16 cellular contexts compared by ENCODE assay signal in genomic region chr11:130516868-130517505, GRCh38.
A peak's percentile ranks its signal among the peaks of the same experiment; 100 is the strongest.
DNase-seq lines count a peak whose midpoint lies in the region; ATAC-seq, FAIRE-seq and TF ChIP-seq lines count a peak whose summit lies in the region.
"Had no signal": no experiment of that assay in that cellular context is flagged by ENCODE, and none has a peak within 500 bp of the region (broad histone marks: within the 10 kb centered on the region; RNA-seq: fewer than 3 reads in every experiment).

No MANE protein-coding gene starts in this region.

- no peak overlapping the region for H4K5ac ChIP-seq in H9 (ENCODE audit: insufficient read length, low read depth, low read length)
- no peak overlapping the region for H4K5ac ChIP-seq in H1 (ENCODE audit: insufficient read length, low read depth, low read length)

- H3K9ac ChIP-seq in H9 (ENCODE audit: extremely low read depth, insufficient read length, low read length) (no peak overlapping the region), H1 (replicated peaks in 1 of 4; ENCODE audit: extremely low read depth in 1 of 4, low read depth in 3 of 4, low read length in 3 of 4) (no peak overlapping the region; a peak in 1 of 7 replicates)

- peak; percentile 55 for FAIRE-seq in H1 (lab: Jason Lieb, UNC)
- FAIRE-seq: G401.6, GM12892 had no signal

- no peak overlapping the region for H3K56ac ChIP-seq in H9 (ENCODE audit: insufficient read length, low read depth, low read length)
- H3K56ac ChIP-seq in H1 (replicated peaks; ENCODE audit: insufficient read length, low read depth, low read length): no peak overlapping the region

- no peak overlapping the region for H3K4me3 ChIP-seq in H1 (ENCODE audit: extremely low read depth in 1 of 4, insufficient read depth in 2 of 4, low read depth in 3 of 4, low read length in 4 of 4)
- H3K4me3 ChIP-seq in dorsolateral prefrontal cortex: no peak overlapping the region
- H3K4me3 ChIP-seq in gastroesophageal sphincter: no peak overlapping the region
- H3K4me3 ChIP-seq: HAP-1 had no signal

- TF ChIP-seq POLR2A in H1 (IDR thresholded peaks at IDR 0.05; ENCODE audit: control extremely low read depth in 1 of 2, low read depth in 2 of 2, low read length in 2 of 2): no peak
- no peak for TF ChIP-seq POLR2A in erythroblast (IDR thresholded peaks at IDR 0.05; ENCODE audit: low read length)
- no peak for TF ChIP-seq POLR2A in gastroesophageal sphincter (IDR thresholded peaks at IDR 0.05)

- TF ChIP-seq RAD21 in H1 (IDR thresholded peaks at IDR 0.05 in 1 of 2, conservative IDR thresholded peaks at IDR 0.05 in 1 of 2; ENCODE audit: low read depth in 2 of 2, low read length in 2 of 2): no peak

- no peak overlapping the region for H3K4me3 Mint-ChIP-seq in H9
- H3K4me3 Mint-ChIP-seq: CD4-positive, CD25-positive, alpha-beta regulatory T cell; CD8-positive, alpha-beta T cell; HFFc6 had no signal

- H3K4me1 ChIP-seq in H9 (ENCODE audit: insufficient read depth, low read length) (peaks cover 6% of the 10 kb centered on the region; the same call in 1 of the 2 replicates), H1 (replicated peaks in 1 of 4; ENCODE audit: control insufficient read depth in 3 of 4, insufficient read depth in 4 of 4, low read length in 3 of 4) (peaks cover 6 to 11% (median 8%) of the 10 kb centered on the region in 4 experiments), gastroesophageal sphincter (peaks cover 0 to 32% (median 5%) of the 10 kb centered on the region in 3 donors)
- H3K4me1 ChIP-seq: HAP-1 had no signal

- no peaks in the 10 kb centered on the region; a peak in 1 of 7 replicates for H3K36me3 Mint-ChIP-seq in H9 (ENCODE audit: insufficient read depth in 1 of 3, low read depth in 3 of 3)
- H3K36me3 Mint-ChIP-seq: CD4-positive, CD25-positive, alpha-beta regulatory T cell; CD8-positive, alpha-beta T cell had no signal

- DNase-seq in H9: no peak
- DNase-seq in H1 (ENCODE audit: low read depth in 1 of 2, low spot score in 2 of 2): peak in 1 of 2 experiments; percentile 24
- peak; percentile 0 for DNase-seq in mucosa of gallbladder (ENCODE audit: low spot score)
- DNase-seq in erythroblast (lab: John Stamatoyannopoulos, UW): no peak
- no peak for DNase-seq in dorsolateral prefrontal cortex
- DNase-seq: Caco-2; CD4-positive, CD25-positive, alpha-beta regulatory T cell; CD8-positive, alpha-beta T cell; DMS153; DND-41; HFFc6 had no signal

- H3K4ac ChIP-seq in H9 (ENCODE audit: low read depth, low read length) (no peak overlapping the region), H1 (replicated peaks; ENCODE audit: insufficient read length, low read depth, low read length) (no peak overlapping the region)

- H3K9me3 ChIP-seq in H9 (ENCODE audit: control insufficient read depth, low read depth, low read length) (no peaks in the 10 kb centered on the region), H1 (ENCODE audit: insufficient read depth in 2 of 2, low read depth in 1 of 2, low read length in 1 of 2) (no peaks in the 10 kb centered on the region), gastroesophageal sphincter (no peaks in the 10 kb centered on the region)
- H3K9me3 ChIP-seq: Caco-2, HAP-1 had no signal

- H2AFZ ChIP-seq in H9 (ENCODE audit: low read length) (no peak overlapping the region), H1 (ENCODE audit: low read length) (no peak overlapping the region)

- H2BK15ac ChIP-seq in H9 (ENCODE audit: low read depth, low read length) (no peak overlapping the region), H1 (ENCODE audit: low read length) (no peak overlapping the region)

- H3K27me3 ChIP-seq in H9 (ENCODE audit: insufficient read depth, low read length) (no peaks in the 10 kb centered on the region), H1 (replicated peaks in 1 of 4; ENCODE audit: control insufficient read depth in 3 of 4, extremely low read depth in 1 of 4, insufficient read depth in 3 of 4, low read length in 3 of 4) (no peaks in the 10 kb centered on the region; a peak in 1 of 7 replicates), dorsolateral prefrontal cortex (peaks cover 0 to 7% (median 0%) of the 10 kb centered on the region in 45 donors), gastroesophageal sphincter (no peaks in the 10 kb centered on the region)

- peaks cover 12 to 22% of the 10 kb centered on the region in 2 experiments for H3K4me1 Mint-ChIP-seq in H9
- H3K4me1 Mint-ChIP-seq: CD4-positive, CD25-positive, alpha-beta regulatory T cell had no signal

- H3K23me2 ChIP-seq in H9 (ENCODE audit: insufficient read length, low read depth, low read length, poor library complexity, severe bottlenecking): no peaks in the 10 kb centered on the region
- H3K23me2 ChIP-seq in H1 (ENCODE audit: low read depth, low read length): no peaks in the 10 kb centered on the region; the same call in 1 of the 2 replicates

- intact Hi-C loops in dorsolateral prefrontal cortex (cut with DNase I): no loop called here

- no peaks in the 10 kb centered on the region for H3K9me3 Mint-ChIP-seq in H9
- H3K9me3 Mint-ChIP-seq: CD8-positive, alpha-beta T cell; HFFc6 had no signal

- H2BK120ac ChIP-seq in H9 (ENCODE audit: low read depth, low read length, poor library complexity, severe bottlenecking) (no peak overlapping the region), H1 (replicated peaks; ENCODE audit: low read depth, low read length) (no peak overlapping the region)

- POLR2A ChIA-PET in H1 (lab: Charles Lee; ENCODE audit: partially characterized antibody): no interaction called here

- no peak overlapping the region for H3K18ac ChIP-seq in H9 (ENCODE audit: insufficient read length, low read depth, low read length)
- H3K18ac ChIP-seq in H1 (ENCODE audit: extremely low read depth, low read length): no peak overlapping the region

- H4K8ac ChIP-seq in H9 (replicated peaks; ENCODE audit: insufficient read length, low read depth, low read length): no peak overlapping the region
- no peak overlapping the region for H4K8ac ChIP-seq in H1 (ENCODE audit: extremely low read depth, insufficient read depth, low read length)

- H2AK5ac ChIP-seq in H9 (ENCODE audit: insufficient read length, low read length): no peak overlapping the region
- no peak overlapping the region for H2AK5ac ChIP-seq in H1 (ENCODE audit: low read depth, low read length)

- H3K27me3 Mint-ChIP-seq in H9 (ENCODE audit: low read depth): peaks cover 8% of the 10 kb centered on the region
- H3K27me3 Mint-ChIP-seq: CD4-positive, CD25-positive, alpha-beta regulatory T cell had no signal

- H4K20me1 ChIP-seq in H9 (ENCODE audit: control insufficient read depth, insufficient read depth, insufficient read length) (no peaks in the 10 kb centered on the region), H1 (replicated peaks in 1 of 2; ENCODE audit: control insufficient read depth in 1 of 2, insufficient read depth in 2 of 2, low read length in 2 of 2) (no peaks in the 10 kb centered on the region)

- CTCF ChIA-PET in H1 (lab: Charles Lee; ENCODE audit: partially characterized antibody): interaction anchor here (0.7 to 2.2 kb wide), 4 partner anchors 11 to 304 kb away, joined by 3 to 10 read pairs (median 3); no protein-coding TSS in a partner anchor

- no peak overlapping the region for H3K4me2 ChIP-seq in H9 (ENCODE audit: insufficient read depth, insufficient read length, low read length)
- H3K4me2 ChIP-seq in H1 (ENCODE audit: insufficient read depth in 1 of 2, low read depth in 2 of 2, low read length in 2 of 2): peak overlapping the region; percentile 15 to 16; a peak in 2 of 4 replicates

- H2BK20ac ChIP-seq in H9 (ENCODE audit: low read depth, low read length, poor library complexity, severe bottlenecking) (no peak overlapping the region), H1 (ENCODE audit: low read length) (peak overlapping the region; percentile 69; the same call in 1 of the 2 replicates)

- H2BK12ac ChIP-seq in H9 (ENCODE audit: insufficient read length, low read depth, low read length): no peak overlapping the region
- H2BK12ac ChIP-seq in H1 (ENCODE audit: low read depth, low read length): no peak overlapping the region

- TF ChIP-seq EP300 in H1 (IDR thresholded peaks at IDR 0.05; ENCODE audit: borderline replicate concordance in 1 of 2, low read depth in 2 of 2, low read length in 2 of 2) (no peak), gastroesophageal sphincter (IDR thresholded peaks at IDR 0.05) (no peak)

- H3K79me1 ChIP-seq in H9 (ENCODE audit: insufficient read depth, low read depth, low read length, poor library complexity, severe bottlenecking) (no peaks in the 10 kb centered on the region), H1 (ENCODE audit: low read depth, low read length) (no peaks in the 10 kb centered on the region)

- no peak overlapping the region for H3K14ac ChIP-seq in H9 (ENCODE audit: insufficient read depth, low read length)
- H3K14ac ChIP-seq in H1 (ENCODE audit: insufficient read length): no peak overlapping the region

- H4K91ac ChIP-seq in H9 (ENCODE audit: insufficient read length, low read depth, low read length) (no peak overlapping the region), H1 (replicated peaks; ENCODE audit: insufficient read length, low read length) (no peak overlapping the region)

- no CpG with 5 or more reads among the region's 7 CpGs for WGBS in H9 (ENCODE audit: extremely low coverage, insufficient read length, low lambda C conversion rate)
- WGBS in H1 (ENCODE audit: extremely low coverage in 1 of 2, insufficient coverage in 1 of 2, insufficient read length in 1 of 2, insufficient replicate concordance in 2 of 2, low coverage in 1 of 2, low lambda C conversion rate in 2 of 2, missing lambda C conversion rate in 1 of 2), 2 experiments: 64% methylated on average over 7 of the region's 7 CpGs; no CpG with 5 or more reads in 1 of the 2 experiments
- WGBS in gastroesophageal sphincter (ENCODE audit: low coverage in 1 of 2), 2 donors: 84 to 89% methylated on average over 3 to 7 of the region's 7 CpGs

- no peak for ATAC-seq in gastroesophageal sphincter
- ATAC-seq: CD8-positive, alpha-beta T cell had no signal

- no peak overlapping the region for H3K27ac ChIP-seq in H9 (ENCODE audit: insufficient read length, low read depth, low read length)
- no peak overlapping the region for H3K27ac ChIP-seq in H1 (ENCODE audit: low read depth, low read length)
- no peak overlapping the region for H3K27ac ChIP-seq in dorsolateral prefrontal cortex
- no peak overlapping the region for H3K27ac ChIP-seq in gastroesophageal sphincter
- H3K27ac ChIP-seq: C4-2B had no signal

- no peak overlapping the region for H2BK5ac ChIP-seq in H9 (ENCODE audit: insufficient read length, low read length)
- H2BK5ac ChIP-seq in H1 (ENCODE audit: low read depth, low read length): peak overlapping the region; percentile 41; the same call in 1 of the 2 replicates

- no peak overlapping the region for H3K23ac ChIP-seq in H9 (ENCODE audit: insufficient read length, low read depth, low read length)
- H3K23ac ChIP-seq in H1 (ENCODE audit: insufficient read length): no peak overlapping the region

- H3K36me3 ChIP-seq in H1 (ENCODE audit: control insufficient read depth in 2 of 4, insufficient read depth in 4 of 4, low read length in 3 of 4): no peaks in the 10 kb centered on the region
- no peaks in the 10 kb centered on the region for H3K36me3 ChIP-seq in gastroesophageal sphincter
- H3K36me3 ChIP-seq: HAP-1 had no signal

- H3K27ac Mint-ChIP-seq in H9: peak overlapping the region in 2 of 3 experiments; percentile 21 to 59; a peak in 1 of 7 replicates
- H3K27ac Mint-ChIP-seq: CD4-positive, CD25-positive, alpha-beta regulatory T cell; CD8-positive, alpha-beta T cell; HFFc6 had no signal

- no peaks in the 10 kb centered on the region for H3K79me2 ChIP-seq in H9 (ENCODE audit: insufficient read depth, low read length)
- H3K79me2 ChIP-seq in H1 (ENCODE audit: control insufficient read depth in 1 of 2, insufficient read depth in 2 of 2, low read length in 2 of 2): no peaks in the 10 kb centered on the region

- TF ChIP-seq CTCF in H9 (conservative IDR thresholded peaks at IDR 0.05): no peak
- TF ChIP-seq CTCF in H1 (IDR thresholded peaks at IDR 0.05; ENCODE audit: control extremely low read depth in 1 of 3, insufficient read depth in 1 of 3, low read depth in 1 of 3, low read length in 3 of 3): no peak
- no peak for TF ChIP-seq CTCF in dorsolateral prefrontal cortex (IDR thresholded peaks at IDR 0.05 in 54 of 56, conservative IDR thresholded peaks at IDR 0.05 in 2 of 56; ENCODE audit: low read depth in 1 of 56, partially characterized antibody in 56 of 56)
- TF ChIP-seq CTCF in gastroesophageal sphincter (IDR thresholded peaks at IDR 0.05): no peak

- H3T11ph ChIP-seq in H9 (ENCODE audit: low read length): no peak overlapping the region
